In genomic region chr3:156051651-156052050, GRCh38 we compare ENCODE assay signal across 21 cellular contexts.
"Had no signal": no experiment of that assay in that cellular context is flagged by ENCODE, and none has a peak within 500 bp of the region (broad histone marks: within the 10 kb centered on the region; RNA-seq: fewer than 3 reads in every experiment).

No MANE protein-coding gene starts in this region.

- H3K27me3 Mint-ChIP-seq: dendritic cell treated with granulocyte-macrophage colony-stimulating factor and Interleukin-4, amounts not matched to agents 40 ng/mL and 50 ng/mL, for 4 days had no signal

- H3K27ac Mint-ChIP-seq: dendritic cell treated with granulocyte-macrophage colony-stimulating factor and Interleukin-4, amounts not matched to agents 40 ng/mL and 50 ng/mL, for 4 days; effector memory CD8-positive, alpha-beta T cell; endodermal cell had no signal

- H3K4me3 Mint-ChIP-seq: dendritic cell treated with granulocyte-macrophage colony-stimulating factor and Interleukin-4, amounts not matched to agents 40 ng/mL and 50 ng/mL, for 4 days; effector memory CD8-positive, alpha-beta T cell; endodermal cell had no signal

- ATAC-seq: effector memory CD8-positive, alpha-beta T cell; esophagus mucosa; foreskin keratinocyte; gastrocnemius medialis; gastroesophageal sphincter; heart left ventricle; heart right ventricle had no signal

- H3K9me3 Mint-ChIP-seq: dendritic cell treated with granulocyte-macrophage colony-stimulating factor and Interleukin-4, amounts not matched to agents 40 ng/mL and 50 ng/mL, for 4 days; effector memory CD8-positive, alpha-beta T cell had no signal

- DNase-seq: colonic mucosa; cortex of kidney; dermis blood vessel endothelial cell; dorsolateral prefrontal cortex; effector CD4-positive, alpha-beta T cell; effector CD8-positive, alpha-beta T cell; effector memory CD4-positive, alpha-beta T cell; effector memory CD8-positive, alpha-beta T cell; endodermal cell; esophagus squamous epithelium; foreskin fibroblast; foreskin melanocyte; gastrocnemius medialis; glutamatergic neuron; head of caudate nucleus; heart left ventricle; heart right ventricle had no signal
